1 cellular context compared by ENCODE assay signal in genomic region chr1:154860154-154860870, GRCh38.
TF ChIP-seq lines count a peak whose summit lies in the region.

No MANE protein-coding gene starts in this region.

TF ChIP-seq in GM12878, 131 proteins besides CTCF, POLR2A, EP300 and RAD21 (continued from another document and continues in another):
- TF ChIP-seq, protein P1, sequence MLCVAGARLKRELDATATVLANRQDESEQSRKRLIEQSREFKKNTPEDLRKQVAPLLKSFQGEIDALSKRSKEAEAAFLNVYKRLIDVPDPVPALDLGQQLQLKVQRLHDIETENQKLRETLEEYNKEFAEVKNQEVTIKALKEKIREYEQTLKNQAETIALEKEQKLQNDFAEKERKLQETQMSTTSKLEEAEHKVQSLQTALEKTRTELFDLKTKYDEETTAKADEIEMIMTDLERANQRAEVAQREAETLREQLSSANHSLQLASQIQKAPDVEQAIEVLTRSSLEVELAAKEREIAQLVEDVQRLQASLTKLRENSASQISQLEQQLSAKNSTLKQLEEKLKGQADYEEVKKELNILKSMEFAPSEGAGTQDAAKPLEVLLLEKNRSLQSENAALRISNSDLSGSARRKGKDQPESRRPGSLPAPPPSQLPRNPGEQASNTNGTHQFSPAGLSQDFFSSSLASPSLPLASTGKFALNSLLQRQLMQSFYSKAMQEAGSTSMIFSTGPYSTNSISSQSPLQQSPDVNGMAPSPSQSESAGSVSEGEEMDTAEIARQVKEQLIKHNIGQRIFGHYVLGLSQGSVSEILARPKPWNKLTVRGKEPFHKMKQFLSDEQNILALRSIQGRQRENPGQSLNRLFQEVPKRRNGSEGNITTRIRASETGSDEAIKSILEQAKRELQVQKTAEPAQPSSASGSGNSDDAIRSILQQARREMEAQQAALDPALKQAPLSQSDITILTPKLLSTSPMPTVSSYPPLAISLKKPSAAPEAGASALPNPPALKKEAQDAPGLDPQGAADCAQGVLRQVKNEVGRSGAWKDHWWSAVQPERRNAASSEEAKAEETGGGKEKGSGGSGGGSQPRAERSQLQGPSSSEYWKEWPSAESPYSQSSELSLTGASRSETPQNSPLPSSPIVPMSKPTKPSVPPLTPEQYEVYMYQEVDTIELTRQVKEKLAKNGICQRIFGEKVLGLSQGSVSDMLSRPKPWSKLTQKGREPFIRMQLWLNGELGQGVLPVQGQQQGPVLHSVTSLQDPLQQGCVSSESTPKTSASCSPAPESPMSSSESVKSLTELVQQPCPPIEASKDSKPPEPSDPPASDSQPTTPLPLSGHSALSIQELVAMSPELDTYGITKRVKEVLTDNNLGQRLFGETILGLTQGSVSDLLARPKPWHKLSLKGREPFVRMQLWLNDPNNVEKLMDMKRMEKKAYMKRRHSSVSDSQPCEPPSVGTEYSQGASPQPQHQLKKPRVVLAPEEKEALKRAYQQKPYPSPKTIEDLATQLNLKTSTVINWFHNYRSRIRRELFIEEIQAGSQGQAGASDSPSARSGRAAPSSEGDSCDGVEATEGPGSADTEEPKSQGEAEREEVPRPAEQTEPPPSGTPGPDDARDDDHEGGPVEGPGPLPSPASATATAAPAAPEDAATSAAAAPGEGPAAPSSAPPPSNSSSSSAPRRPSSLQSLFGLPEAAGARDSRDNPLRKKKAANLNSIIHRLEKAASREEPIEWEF (IDR thresholded peaks at IDR 0.05; ENCODE audit: insufficient replicate concordance, low read depth, low read length), result no peak
- TF ChIP-seq FOXK2 (IDR thresholded peaks at IDR 0.05) (no peak), CBX5 (IDR thresholded peaks at IDR 0.05; ENCODE audit: low read depth) (no peak), IKZF2 (IDR thresholded peaks at IDR 0.05) (peak; percentile 65 to 69), SIN3A (IDR thresholded peaks at IDR 0.05; ENCODE audit: low read depth, low read length) (peak; percentile 70; the same call in 1 of the 2 replicates), YY1 (IDR thresholded peaks at IDR 0.05; ENCODE audit: low read depth, low read length) (peak; percentile 77; the same call in 1 of the 2 replicates), IRF4 (IDR thresholded peaks at IDR 0.05; ENCODE audit: low read depth, low read length) (no peak), TCF12 (IDR thresholded peaks at IDR 0.05; ENCODE audit: low read depth, low read length) (no peak; the same call in none of the 2 replicates), ZBED1 (IDR thresholded peaks at IDR 0.05; ENCODE audit: borderline replicate concordance) (no peak), NBN (IDR thresholded peaks at IDR 0.05) (peak; percentile 86; the same call in 1 of the 2 replicates), HDGF (IDR thresholded peaks at IDR 0.05) (no peak), POLR2AphosphoS2 (IDR thresholded peaks at IDR 0.05; ENCODE audit: low read depth, low read length) (peak; percentile 45; the same call in 1 of the 2 replicates), BACH1 (IDR thresholded peaks at IDR 0.05; ENCODE audit: borderline replicate concordance) (no peak), USF1 (IDR thresholded peaks at IDR 0.05; ENCODE audit: borderline replicate concordance, extremely low read length, insufficient read depth, low read depth, low read length) (no peak), NR2F1 (conservative IDR thresholded peaks at IDR 0.05) (peak; percentile 88), RB1 (IDR thresholded peaks at IDR 0.05; ENCODE audit: borderline replicate concordance) (no peak; the same call in 1 of the 2 replicates), ATF7 (IDR thresholded peaks at IDR 0.05; ENCODE audit: low read depth) (peak; percentile 62; the same call in 1 of the 2 replicates), ESRRA (IDR thresholded peaks at IDR 0.05; ENCODE audit: low read length) (no peak), CBX3 (IDR thresholded peaks at IDR 0.05; ENCODE audit: borderline replicate concordance, low read depth) (no peak), BMI1 (IDR thresholded peaks at IDR 0.05; ENCODE audit: borderline replicate concordance) (0 out of 2 replicates have a peak, but pooled peaks have one; percentile 10), RELA (IDR thresholded peaks at IDR 0.05; ENCODE audit: borderline replicate concordance, partially characterized antibody) (peak; percentile 4), PAX5 (IDR thresholded peaks at IDR 0.05; ENCODE audit: borderline replicate concordance, low read depth, low read length) (peak; percentile 75), BHLHE40 (IDR thresholded peaks at IDR 0.05; ENCODE audit: borderline replicate concordance in 1 of 2, low read depth in 2 of 2, low read length in 1 of 2) (peak; percentile 94), CEBPB (IDR thresholded peaks at IDR 0.05; ENCODE audit: borderline replicate concordance in 1 of 2, low read depth in 2 of 2, low read length in 2 of 2) (no peak), EED (IDR thresholded peaks at IDR 0.05; ENCODE audit: low read depth) (peak; percentile 46; the same call in 1 of the 2 replicates), RFX5 (IDR thresholded peaks at IDR 0.05; ENCODE audit: low read depth, low read length) (0 out of 2 replicates have a peak, but pooled peaks have one; percentile 20), NFIC (IDR thresholded peaks at IDR 0.05; ENCODE audit: low read depth, low read length) (no peak), POU2F2 (IDR thresholded peaks at IDR 0.05; ENCODE audit: borderline replicate concordance, low read depth, low read length) (peak; percentile 97), JUND (IDR thresholded peaks at IDR 0.05; ENCODE audit: low read depth, low read length) (peak; percentile 61; the same call in 1 of the 2 replicates), BCL11A (IDR thresholded peaks at IDR 0.05; ENCODE audit: low read depth, low read length) (peak; percentile 71), ZNF274 (IDR thresholded peaks at IDR 0.05; ENCODE audit: insufficient read depth, insufficient read length) (no peak), FOXM1 (IDR thresholded peaks at IDR 0.05; ENCODE audit: low read depth, low read length) (no peak), SREBF1 (IDR thresholded peaks at IDR 0.05; ENCODE audit: low read length) (no peak), SKIL (IDR thresholded peaks at IDR 0.05; ENCODE audit: low read depth, poor library complexity, severe bottlenecking) (peak; percentile 56), CHD2 (IDR thresholded peaks at IDR 0.05; ENCODE audit: borderline replicate concordance, low read depth, low read length) (0 out of 2 replicates have a peak, but pooled peaks have one; percentile 61), SMARCA5 (IDR thresholded peaks at IDR 0.05) (peak; percentile 41; the same call in 1 of the 2 replicates), GABPA (IDR thresholded peaks at IDR 0.05; ENCODE audit: low read depth) (no peak), MEF2B (IDR thresholded peaks at IDR 0.05; ENCODE audit: partially characterized antibody, poor library complexity, severe bottlenecking) (peak; percentile 90)
- TF ChIP-seq, protein P2, sequence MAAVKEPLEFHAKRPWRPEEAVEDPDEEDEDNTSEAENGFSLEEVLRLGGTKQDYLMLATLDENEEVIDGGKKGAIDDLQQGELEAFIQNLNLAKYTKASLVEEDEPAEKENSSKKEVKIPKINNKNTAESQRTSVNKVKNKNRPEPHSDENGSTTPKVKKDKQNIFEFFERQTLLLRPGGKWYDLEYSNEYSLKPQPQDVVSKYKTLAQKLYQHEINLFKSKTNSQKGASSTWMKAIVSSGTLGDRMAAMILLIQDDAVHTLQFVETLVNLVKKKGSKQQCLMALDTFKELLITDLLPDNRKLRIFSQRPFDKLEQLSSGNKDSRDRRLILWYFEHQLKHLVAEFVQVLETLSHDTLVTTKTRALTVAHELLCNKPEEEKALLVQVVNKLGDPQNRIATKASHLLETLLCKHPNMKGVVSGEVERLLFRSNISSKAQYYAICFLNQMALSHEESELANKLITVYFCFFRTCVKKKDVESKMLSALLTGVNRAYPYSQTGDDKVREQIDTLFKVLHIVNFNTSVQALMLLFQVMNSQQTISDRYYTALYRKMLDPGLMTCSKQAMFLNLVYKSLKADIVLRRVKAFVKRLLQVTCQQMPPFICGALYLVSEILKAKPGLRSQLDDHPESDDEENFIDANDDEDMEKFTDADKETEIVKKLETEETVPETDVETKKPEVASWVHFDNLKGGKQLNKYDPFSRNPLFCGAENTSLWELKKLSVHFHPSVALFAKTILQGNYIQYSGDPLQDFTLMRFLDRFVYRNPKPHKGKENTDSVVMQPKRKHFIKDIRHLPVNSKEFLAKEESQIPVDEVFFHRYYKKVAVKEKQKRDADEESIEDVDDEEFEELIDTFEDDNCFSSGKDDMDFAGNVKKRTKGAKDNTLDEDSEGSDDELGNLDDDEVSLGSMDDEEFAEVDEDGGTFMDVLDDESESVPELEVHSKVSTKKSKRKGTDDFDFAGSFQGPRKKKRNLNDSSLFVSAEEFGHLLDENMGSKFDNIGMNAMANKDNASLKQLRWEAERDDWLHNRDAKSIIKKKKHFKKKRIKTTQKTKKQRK (IDR thresholded peaks at IDR 0.05; ENCODE audit: low read depth, low read length), result no peak
- TF ChIP-seq, protein P3, sequence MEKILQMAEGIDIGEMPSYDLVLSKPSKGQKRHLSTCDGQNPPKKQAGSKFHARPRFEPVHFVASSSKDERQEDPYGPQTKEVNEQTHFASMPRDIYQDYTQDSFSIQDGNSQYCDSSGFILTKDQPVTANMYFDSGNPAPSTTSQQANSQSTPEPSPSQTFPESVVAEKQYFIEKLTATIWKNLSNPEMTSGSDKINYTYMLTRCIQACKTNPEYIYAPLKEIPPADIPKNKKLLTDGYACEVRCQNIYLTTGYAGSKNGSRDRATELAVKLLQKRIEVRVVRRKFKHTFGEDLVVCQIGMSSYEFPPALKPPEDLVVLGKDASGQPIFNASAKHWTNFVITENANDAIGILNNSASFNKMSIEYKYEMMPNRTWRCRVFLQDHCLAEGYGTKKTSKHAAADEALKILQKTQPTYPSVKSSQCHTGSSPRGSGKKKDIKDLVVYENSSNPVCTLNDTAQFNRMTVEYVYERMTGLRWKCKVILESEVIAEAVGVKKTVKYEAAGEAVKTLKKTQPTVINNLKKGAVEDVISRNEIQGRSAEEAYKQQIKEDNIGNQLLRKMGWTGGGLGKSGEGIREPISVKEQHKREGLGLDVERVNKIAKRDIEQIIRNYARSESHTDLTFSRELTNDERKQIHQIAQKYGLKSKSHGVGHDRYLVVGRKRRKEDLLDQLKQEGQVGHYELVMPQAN (conservative IDR thresholded peaks at IDR 0.05), result 0 out of 2 replicates have a peak, but pooled peaks have one; percentile 43
- TF ChIP-seq, protein P4, sequence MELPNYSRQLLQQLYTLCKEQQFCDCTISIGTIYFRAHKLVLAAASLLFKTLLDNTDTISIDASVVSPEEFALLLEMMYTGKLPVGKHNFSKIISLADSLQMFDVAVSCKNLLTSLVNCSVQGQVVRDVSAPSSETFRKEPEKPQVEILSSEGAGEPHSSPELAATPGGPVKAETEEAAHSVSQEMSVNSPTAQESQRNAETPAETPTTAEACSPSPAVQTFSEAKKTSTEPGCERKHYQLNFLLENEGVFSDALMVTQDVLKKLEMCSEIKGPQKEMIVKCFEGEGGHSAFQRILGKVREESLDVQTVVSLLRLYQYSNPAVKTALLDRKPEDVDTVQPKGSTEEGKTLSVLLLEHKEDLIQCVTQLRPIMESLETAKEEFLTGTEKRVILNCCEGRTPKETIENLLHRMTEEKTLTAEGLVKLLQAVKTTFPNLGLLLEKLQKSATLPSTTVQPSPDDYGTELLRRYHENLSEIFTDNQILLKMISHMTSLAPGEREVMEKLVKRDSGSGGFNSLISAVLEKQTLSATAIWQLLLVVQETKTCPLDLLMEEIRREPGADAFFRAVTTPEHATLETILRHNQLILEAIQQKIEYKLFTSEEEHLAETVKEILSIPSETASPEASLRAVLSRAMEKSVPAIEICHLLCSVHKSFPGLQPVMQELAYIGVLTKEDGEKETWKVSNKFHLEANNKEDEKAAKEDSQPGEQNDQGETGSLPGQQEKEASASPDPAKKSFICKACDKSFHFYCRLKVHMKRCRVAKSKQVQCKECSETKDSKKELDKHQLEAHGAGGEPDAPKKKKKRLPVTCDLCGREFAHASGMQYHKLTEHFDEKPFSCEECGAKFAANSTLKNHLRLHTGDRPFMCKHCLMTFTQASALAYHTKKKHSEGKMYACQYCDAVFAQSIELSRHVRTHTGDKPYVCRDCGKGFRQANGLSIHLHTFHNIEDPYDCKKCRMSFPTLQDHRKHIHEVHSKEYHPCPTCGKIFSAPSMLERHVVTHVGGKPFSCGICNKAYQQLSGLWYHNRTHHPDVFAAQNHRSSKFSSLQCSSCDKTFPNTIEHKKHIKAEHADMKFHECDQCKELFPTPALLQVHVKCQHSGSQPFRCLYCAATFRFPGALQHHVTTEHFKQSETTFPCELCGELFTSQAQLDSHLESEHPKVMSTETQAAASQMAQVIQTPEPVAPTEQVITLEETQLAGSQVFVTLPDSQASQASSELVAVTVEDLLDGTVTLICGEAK (IDR thresholded peaks at IDR 0.05; ENCODE audit: borderline replicate concordance), result 0 out of 2 replicates have a peak, but pooled peaks have one; percentile 11
